In the genomic region with DNA sequence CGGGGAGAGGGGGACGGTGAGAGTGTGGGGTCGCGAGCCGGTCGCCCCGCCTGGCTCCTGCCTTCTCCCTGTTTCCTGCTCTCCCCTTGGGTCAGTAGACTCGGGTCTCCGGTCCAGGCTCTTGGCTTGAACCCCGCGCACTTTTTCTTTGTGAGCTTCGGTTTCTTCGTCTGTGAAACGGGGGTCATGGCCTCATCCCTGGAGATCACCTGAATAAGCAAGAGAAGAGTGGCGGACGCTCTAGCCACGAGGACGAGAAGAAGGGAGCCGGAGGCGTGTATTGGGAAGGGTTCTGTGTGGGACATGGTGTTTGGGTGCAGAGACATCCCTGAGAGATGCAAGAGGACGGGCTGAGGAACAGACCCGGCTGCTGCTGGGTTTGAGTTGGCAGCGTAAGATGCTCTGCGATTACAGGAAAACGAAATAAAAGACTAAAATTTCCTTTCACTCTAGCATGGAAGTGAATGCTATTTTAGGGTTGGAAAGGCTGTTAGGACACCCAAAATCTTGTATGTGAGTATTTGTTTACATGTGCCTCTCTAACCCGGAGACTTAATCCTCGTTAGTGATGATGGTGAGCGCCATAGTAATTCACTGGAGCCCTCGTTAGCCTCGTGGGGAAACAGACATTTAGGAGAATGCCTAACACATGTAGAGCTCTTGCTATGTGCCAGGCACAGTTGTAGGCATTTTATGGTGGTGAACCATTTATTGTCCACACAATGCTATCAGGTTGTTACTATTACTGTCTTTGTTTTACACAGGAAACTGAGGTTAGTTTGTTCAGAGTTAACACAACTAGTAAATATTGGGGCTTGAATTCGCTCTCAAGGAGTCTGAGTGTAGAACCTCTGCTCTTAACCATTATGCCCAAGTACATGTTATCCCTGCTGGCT, we compare ENCODE assay signal across 2 cellular contexts.
A peak's percentile ranks its signal among the peaks of the same experiment; 100 is the strongest.
TF ChIP-seq lines count a peak whose summit lies in the region.

No MANE protein-coding gene starts in this region.

TF ChIP-seq in IMR-90, 13 proteins besides CTCF, POLR2A, EP300 and RAD21:
- TF ChIP-seq SMC3 (IDR thresholded peaks at IDR 0.05; ENCODE audit: low read depth, low read length): no peak
- no peak for TF ChIP-seq MAFK (IDR thresholded peaks at IDR 0.05; ENCODE audit: low read depth, low read length)
- no peak for TF ChIP-seq NFE2L2 (IDR thresholded peaks at IDR 0.05; ENCODE audit: low read depth, low read length)
- no peak for TF ChIP-seq MXI1 (IDR thresholded peaks at IDR 0.05; ENCODE audit: borderline replicate concordance, low read depth, low read length)
- TF ChIP-seq, protein P1, sequence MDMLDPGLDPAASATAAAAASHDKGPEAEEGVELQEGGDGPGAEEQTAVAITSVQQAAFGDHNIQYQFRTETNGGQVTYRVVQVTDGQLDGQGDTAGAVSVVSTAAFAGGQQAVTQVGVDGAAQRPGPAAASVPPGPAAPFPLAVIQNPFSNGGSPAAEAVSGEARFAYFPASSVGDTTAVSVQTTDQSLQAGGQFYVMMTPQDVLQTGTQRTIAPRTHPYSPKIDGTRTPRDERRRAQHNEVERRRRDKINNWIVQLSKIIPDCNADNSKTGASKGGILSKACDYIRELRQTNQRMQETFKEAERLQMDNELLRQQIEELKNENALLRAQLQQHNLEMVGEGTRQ (IDR thresholded peaks at IDR 0.05; ENCODE audit: low read depth, low read length): no peak
- TF ChIP-seq BHLHE40 (IDR thresholded peaks at IDR 0.05; ENCODE audit: low read depth, low read length): no peak
- TF ChIP-seq CHD1 (IDR thresholded peaks at IDR 0.05; ENCODE audit: low read depth, low read length): no peak
- no peak for TF ChIP-seq RCOR1 (IDR thresholded peaks at IDR 0.05; ENCODE audit: insufficient replicate concordance, low read length)
- TF ChIP-seq RFX5 (IDR thresholded peaks at IDR 0.05; ENCODE audit: low read depth, low read length): no peak
- TF ChIP-seq, protein P2, sequence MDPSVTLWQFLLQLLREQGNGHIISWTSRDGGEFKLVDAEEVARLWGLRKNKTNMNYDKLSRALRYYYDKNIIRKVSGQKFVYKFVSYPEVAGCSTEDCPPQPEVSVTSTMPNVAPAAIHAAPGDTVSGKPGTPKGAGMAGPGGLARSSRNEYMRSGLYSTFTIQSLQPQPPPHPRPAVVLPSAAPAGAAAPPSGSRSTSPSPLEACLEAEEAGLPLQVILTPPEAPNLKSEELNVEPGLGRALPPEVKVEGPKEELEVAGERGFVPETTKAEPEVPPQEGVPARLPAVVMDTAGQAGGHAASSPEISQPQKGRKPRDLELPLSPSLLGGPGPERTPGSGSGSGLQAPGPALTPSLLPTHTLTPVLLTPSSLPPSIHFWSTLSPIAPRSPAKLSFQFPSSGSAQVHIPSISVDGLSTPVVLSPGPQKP (IDR thresholded peaks at IDR 0.05; ENCODE audit: borderline replicate concordance, low read depth, low read length): no peak

TF ChIP-seq in K562, 482 proteins besides CTCF, POLR2A, EP300 and RAD21 (continues in another document):
- TF ChIP-seq, protein P3, sequence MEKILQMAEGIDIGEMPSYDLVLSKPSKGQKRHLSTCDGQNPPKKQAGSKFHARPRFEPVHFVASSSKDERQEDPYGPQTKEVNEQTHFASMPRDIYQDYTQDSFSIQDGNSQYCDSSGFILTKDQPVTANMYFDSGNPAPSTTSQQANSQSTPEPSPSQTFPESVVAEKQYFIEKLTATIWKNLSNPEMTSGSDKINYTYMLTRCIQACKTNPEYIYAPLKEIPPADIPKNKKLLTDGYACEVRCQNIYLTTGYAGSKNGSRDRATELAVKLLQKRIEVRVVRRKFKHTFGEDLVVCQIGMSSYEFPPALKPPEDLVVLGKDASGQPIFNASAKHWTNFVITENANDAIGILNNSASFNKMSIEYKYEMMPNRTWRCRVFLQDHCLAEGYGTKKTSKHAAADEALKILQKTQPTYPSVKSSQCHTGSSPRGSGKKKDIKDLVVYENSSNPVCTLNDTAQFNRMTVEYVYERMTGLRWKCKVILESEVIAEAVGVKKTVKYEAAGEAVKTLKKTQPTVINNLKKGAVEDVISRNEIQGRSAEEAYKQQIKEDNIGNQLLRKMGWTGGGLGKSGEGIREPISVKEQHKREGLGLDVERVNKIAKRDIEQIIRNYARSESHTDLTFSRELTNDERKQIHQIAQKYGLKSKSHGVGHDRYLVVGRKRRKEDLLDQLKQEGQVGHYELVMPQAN (IDR thresholded peaks at IDR 0.05; ENCODE audit: borderline replicate concordance): 0 out of 2 replicates have a peak, but pooled peaks have one; percentile 16
- TF ChIP-seq TAF1 (IDR thresholded peaks at IDR 0.05; ENCODE audit: control insufficient read depth, extremely low read depth, insufficient read depth, low read length, severe bottlenecking): no peak
- TF ChIP-seq ZC3H4 (CRISPR knock-in tag; IDR thresholded peaks at IDR 0.05; ENCODE audit: borderline replicate concordance): 0 out of 2 replicates have a peak, but pooled peaks have one; percentile 67
- TF ChIP-seq FOXK1 (CRISPR knock-in tag; IDR thresholded peaks at IDR 0.05; ENCODE audit: borderline replicate concordance): 0 out of 2 replicates have a peak, but pooled peaks have one; percentile 41
- TF ChIP-seq ETV6 (IDR thresholded peaks at IDR 0.05; ENCODE audit: borderline replicate concordance in 1 of 2, low read depth in 2 of 2, low read length in 1 of 2): no peak
- TF ChIP-seq ETV6 (CRISPR knock-in tag; IDR thresholded peaks at IDR 0.05; ENCODE audit: borderline replicate concordance): 0 out of 2 replicates have a peak, but pooled peaks have one; percentile 11
- TF ChIP-seq CHD1 (IDR thresholded peaks at IDR 0.05; ENCODE audit: low read length): peak; percentile 55
- TF ChIP-seq BRCA1 (IDR thresholded peaks at IDR 0.05): no peak
- 0 out of 2 replicates have a peak, but pooled peaks have one; percentile 72 for TF ChIP-seq BRCA1 (CRISPR knock-in tag; IDR thresholded peaks at IDR 0.05)
- 0 out of 2 replicates have a peak, but pooled peaks have one; percentile 18 for TF ChIP-seq ZNF431 (CRISPR knock-in tag; IDR thresholded peaks at IDR 0.05)
- TF ChIP-seq MAFG (tag; conservative IDR thresholded peaks at IDR 0.05): no peak
- TF ChIP-seq GTF2F1 (IDR thresholded peaks at IDR 0.05; ENCODE audit: low read depth, low read length): no peak
- peak; percentile 4 for TF ChIP-seq RBM25 (IDR thresholded peaks at IDR 0.05; ENCODE audit: low read depth, low read length, severe bottlenecking)
- peak; percentile 77; the same call in 1 of the 2 replicates for TF ChIP-seq KAT7 (CRISPR knock-in tag; IDR thresholded peaks at IDR 0.05; ENCODE audit: borderline replicate concordance)
- no peak for TF ChIP-seq MCM2 (IDR thresholded peaks at IDR 0.05; ENCODE audit: low read depth)
- no peak for TF ChIP-seq MCM7 (IDR thresholded peaks at IDR 0.05)
- TF ChIP-seq NR2C2 (CRISPR knock-in tag; IDR thresholded peaks at IDR 0.05): no peak
- TF ChIP-seq NR2C2 (tag; IDR thresholded peaks at IDR 0.05): no peak; the same call in 1 of the 2 replicates
- TF ChIP-seq STAG1 (CRISPR knock-in tag; IDR thresholded peaks at IDR 0.05; ENCODE audit: borderline replicate concordance): peak; percentile 19; the same call in 1 of the 2 replicates
- no peak for TF ChIP-seq MEF2A (IDR thresholded peaks at IDR 0.05; ENCODE audit: control insufficient read depth, low read depth, low read length)
- no peak for TF ChIP-seq TOE1 (IDR thresholded peaks at IDR 0.05; ENCODE audit: borderline replicate concordance)
- 0 out of 2 replicates have a peak, but pooled peaks have one; percentile 38 for TF ChIP-seq TOE1 (CRISPR knock-in tag; IDR thresholded peaks at IDR 0.05; ENCODE audit: borderline replicate concordance, low read depth)
- TF ChIP-seq, protein P4, sequence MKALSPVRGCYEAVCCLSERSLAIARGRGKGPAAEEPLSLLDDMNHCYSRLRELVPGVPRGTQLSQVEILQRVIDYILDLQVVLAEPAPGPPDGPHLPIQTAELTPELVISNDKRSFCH (CRISPR knock-in tag; IDR thresholded peaks at IDR 0.05): no peak
- TF ChIP-seq, protein P4 (tag; IDR thresholded peaks at IDR 0.05): no peak
- TF ChIP-seq ZNF77 (CRISPR knock-in tag; IDR thresholded peaks at IDR 0.05): no peak
- no peak for TF ChIP-seq TEAD1 (CRISPR knock-in tag; IDR thresholded peaks at IDR 0.05)
- TF ChIP-seq, protein P5, sequence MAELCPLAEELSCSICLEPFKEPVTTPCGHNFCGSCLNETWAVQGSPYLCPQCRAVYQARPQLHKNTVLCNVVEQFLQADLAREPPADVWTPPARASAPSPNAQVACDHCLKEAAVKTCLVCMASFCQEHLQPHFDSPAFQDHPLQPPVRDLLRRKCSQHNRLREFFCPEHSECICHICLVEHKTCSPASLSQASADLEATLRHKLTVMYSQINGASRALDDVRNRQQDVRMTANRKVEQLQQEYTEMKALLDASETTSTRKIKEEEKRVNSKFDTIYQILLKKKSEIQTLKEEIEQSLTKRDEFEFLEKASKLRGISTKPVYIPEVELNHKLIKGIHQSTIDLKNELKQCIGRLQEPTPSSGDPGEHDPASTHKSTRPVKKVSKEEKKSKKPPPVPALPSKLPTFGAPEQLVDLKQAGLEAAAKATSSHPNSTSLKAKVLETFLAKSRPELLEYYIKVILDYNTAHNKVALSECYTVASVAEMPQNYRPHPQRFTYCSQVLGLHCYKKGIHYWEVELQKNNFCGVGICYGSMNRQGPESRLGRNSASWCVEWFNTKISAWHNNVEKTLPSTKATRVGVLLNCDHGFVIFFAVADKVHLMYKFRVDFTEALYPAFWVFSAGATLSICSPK (IDR thresholded peaks at IDR 0.05; ENCODE audit: borderline replicate concordance): 0 out of 2 replicates have a peak, but pooled peaks have one; percentile 29
- peak; percentile 10 for TF ChIP-seq SAP30 (IDR thresholded peaks at IDR 0.05; ENCODE audit: borderline replicate concordance, insufficient read depth, low read depth, low read length, poor library complexity, severe bottlenecking)
- 0 out of 4 replicates have a peak, but pooled peaks of 1 of the 2 experiments have one; percentile 13 for TF ChIP-seq SIN3A (IDR thresholded peaks at IDR 0.05; ENCODE audit: borderline replicate concordance in 2 of 2, control insufficient read depth in 1 of 2, low read depth in 2 of 2, low read length in 2 of 2)
- TF ChIP-seq CSDE1 (IDR thresholded peaks at IDR 0.05): 0 out of 4 replicates have a peak, but pooled peaks of 1 of the 2 experiments have one; percentile 13
- TF ChIP-seq GATAD2B (IDR thresholded peaks at IDR 0.05; ENCODE audit: borderline replicate concordance): no peak
- no peak for TF ChIP-seq TBP (optimal IDR thresholded peaks at IDR 0.05; ENCODE audit: low read depth, low read length)
- TF ChIP-seq, protein P6, sequence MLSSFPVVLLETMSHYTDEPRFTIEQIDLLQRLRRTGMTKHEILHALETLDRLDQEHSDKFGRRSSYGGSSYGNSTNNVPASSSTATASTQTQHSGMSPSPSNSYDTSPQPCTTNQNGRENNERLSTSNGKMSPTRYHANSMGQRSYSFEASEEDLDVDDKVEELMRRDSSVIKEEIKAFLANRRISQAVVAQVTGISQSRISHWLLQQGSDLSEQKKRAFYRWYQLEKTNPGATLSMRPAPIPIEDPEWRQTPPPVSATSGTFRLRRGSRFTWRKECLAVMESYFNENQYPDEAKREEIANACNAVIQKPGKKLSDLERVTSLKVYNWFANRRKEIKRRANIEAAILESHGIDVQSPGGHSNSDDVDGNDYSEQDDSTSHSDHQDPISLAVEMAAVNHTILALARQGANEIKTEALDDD (IDR thresholded peaks at IDR 0.05): peak; percentile 50; the same call in 1 of the 2 replicates
- 0 out of 2 replicates have a peak, but pooled peaks have one; percentile 67 for TF ChIP-seq MED1 (CRISPR knock-in tag; IDR thresholded peaks at IDR 0.05; ENCODE audit: borderline replicate concordance)
- TF ChIP-seq, protein P7, sequence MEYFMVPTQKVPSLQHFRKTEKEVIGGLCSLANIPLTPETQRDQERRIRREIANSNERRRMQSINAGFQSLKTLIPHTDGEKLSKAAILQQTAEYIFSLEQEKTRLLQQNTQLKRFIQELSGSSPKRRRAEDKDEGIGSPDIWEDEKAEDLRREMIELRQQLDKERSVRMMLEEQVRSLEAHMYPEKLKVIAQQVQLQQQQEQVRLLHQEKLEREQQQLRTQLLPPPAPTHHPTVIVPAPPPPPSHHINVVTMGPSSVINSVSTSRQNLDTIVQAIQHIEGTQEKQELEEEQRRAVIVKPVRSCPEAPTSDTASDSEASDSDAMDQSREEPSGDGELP (CRISPR knock-in tag; IDR thresholded peaks at IDR 0.05; ENCODE audit: borderline replicate concordance): no peak
- no peak for TF ChIP-seq CHD2 (IDR thresholded peaks at IDR 0.05; ENCODE audit: low read depth, low read length)
- TF ChIP-seq, protein P8, sequence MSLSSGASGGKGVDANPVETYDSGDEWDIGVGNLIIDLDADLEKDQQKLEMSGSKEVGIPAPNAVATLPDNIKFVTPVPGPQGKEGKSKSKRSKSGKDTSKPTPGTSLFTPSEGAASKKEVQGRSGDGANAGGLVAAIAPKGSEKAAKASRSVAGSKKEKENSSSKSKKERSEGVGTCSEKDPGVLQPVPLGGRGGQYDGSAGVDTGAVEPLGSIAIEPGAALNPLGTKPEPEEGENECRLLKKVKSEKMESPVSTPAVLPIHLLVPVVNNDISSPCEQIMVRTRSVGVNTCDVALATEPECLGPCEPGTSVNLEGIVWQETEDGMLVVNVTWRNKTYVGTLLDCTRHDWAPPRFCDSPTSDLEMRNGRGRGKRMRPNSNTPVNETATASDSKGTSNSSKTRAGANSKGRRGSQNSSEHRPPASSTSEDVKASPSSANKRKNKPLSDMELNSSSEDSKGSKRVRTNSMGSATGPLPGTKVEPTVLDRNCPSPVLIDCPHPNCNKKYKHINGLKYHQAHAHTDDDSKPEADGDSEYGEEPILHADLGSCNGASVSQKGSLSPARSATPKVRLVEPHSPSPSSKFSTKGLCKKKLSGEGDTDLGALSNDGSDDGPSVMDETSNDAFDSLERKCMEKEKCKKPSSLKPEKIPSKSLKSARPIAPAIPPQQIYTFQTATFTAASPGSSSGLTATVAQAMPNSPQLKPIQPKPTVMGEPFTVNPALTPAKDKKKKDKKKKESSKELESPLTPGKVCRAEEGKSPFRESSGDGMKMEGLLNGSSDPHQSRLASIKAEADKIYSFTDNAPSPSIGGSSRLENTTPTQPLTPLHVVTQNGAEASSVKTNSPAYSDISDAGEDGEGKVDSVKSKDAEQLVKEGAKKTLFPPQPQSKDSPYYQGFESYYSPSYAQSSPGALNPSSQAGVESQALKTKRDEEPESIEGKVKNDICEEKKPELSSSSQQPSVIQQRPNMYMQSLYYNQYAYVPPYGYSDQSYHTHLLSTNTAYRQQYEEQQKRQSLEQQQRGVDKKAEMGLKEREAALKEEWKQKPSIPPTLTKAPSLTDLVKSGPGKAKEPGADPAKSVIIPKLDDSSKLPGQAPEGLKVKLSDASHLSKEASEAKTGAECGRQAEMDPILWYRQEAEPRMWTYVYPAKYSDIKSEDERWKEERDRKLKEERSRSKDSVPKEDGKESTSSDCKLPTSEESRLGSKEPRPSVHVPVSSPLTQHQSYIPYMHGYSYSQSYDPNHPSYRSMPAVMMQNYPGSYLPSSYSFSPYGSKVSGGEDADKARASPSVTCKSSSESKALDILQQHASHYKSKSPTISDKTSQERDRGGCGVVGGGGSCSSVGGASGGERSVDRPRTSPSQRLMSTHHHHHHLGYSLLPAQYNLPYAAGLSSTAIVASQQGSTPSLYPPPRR (CRISPR knock-in tag; IDR thresholded peaks at IDR 0.05; ENCODE audit: borderline replicate concordance): peak; percentile 32; the same call in 1 of the 2 replicates
- no peak for TF ChIP-seq TRIM24 (IDR thresholded peaks at IDR 0.05)
